8 cellular contexts compared by ENCODE assay signal in genomic region chr7:14691597-14692203, GRCh38.
DNase-seq lines count a peak whose midpoint lies in the region; ATAC-seq and TF ChIP-seq lines count a peak whose summit lies in the region.

No MANE protein-coding gene starts in this region.

- no peaks in the 10 kb centered on the region for H3K27me3 ChIP-seq in Peyer's patch
- H3K27me3 ChIP-seq in heart right ventricle = no peaks in the 10 kb centered on the region

- H3K4me1 ChIP-seq in Peyer's patch (no peaks in the 10 kb centered on the region), heart right ventricle (peaks cover 0 to 20% (median 0%) of the 10 kb centered on the region in 9 donors)

- no peaks in the 10 kb centered on the region for H3K36me3 ChIP-seq in Peyer's patch
- H3K36me3 ChIP-seq in heart right ventricle = no peaks in the 10 kb centered on the region

- peak; percentile 39 to 82 (median 76) for TF ChIP-seq CTCF in Peyer's patch (IDR thresholded peaks at IDR 0.05)
- TF ChIP-seq CTCF in heart right ventricle (IDR thresholded peaks at IDR 0.05) = peak; percentile 63 to 91 (median 87)

- ATAC-seq in HG03039 (IDR thresholded peaks at IDR 0.05; ENCODE audit: unreplicated experiment) = peak; percentile 42
- ATAC-seq in heart right ventricle = no peak
- ATAC-seq in sciatic nerve = no peak

- H3K9me3 ChIP-seq in Peyer's patch = no peaks in the 10 kb centered on the region
- no peaks in the 10 kb centered on the region for H3K9me3 ChIP-seq in heart right ventricle

- 3 to 6% methylated on average over 3 of the region's 3 CpGs for WGBS in heart right ventricle, 2 donors

- DNase-seq in NCI-H446 (lab: John Stamatoyannopoulos, UW) (peak; percentile 59 to 70), NCI-H446 treated with DMSO at 0.1 percent for 48 hours (lab: John Stamatoyannopoulos, UW) (no peak), Peyer's patch (peak; percentile 35 to 74 (median 53)), heart right ventricle (peak; percentile 20 to 38), sciatic nerve (ENCODE audit: low spot score) (peak; percentile 73), NOMO-1 treated with dmso at 0.1 percent for 144 hours (lab: John Stamatoyannopoulos, UW; ENCODE audit: unreplicated experiment) (no peak)
- peak; percentile 42 for DNase-seq in activated naive CD4-positive, alpha-beta T cell treated with anti-CD3 and anti-CD28 coated beads, Interleukin-2, amount 50 U/mL, for 16 hours

- H3K4me3 ChIP-seq in Peyer's patch = no peak overlapping the region
- no peak overlapping the region for H3K4me3 ChIP-seq in heart right ventricle

- intact Hi-C loops in heart right ventricle (cut with DNase I) = loop anchor here (2.0 to 10.0 kb wide), 5 partner anchors 1167 to 1414 kb away; no protein-coding TSS in a partner anchor
- intact Hi-C loops in sciatic nerve (cut with DNase I) = loop anchor here (2.0 kb wide), 1 partner anchor 1413 kb away; no protein-coding TSS in a partner anchor

- no peak overlapping the region for H3K27ac ChIP-seq in Peyer's patch
- no peak overlapping the region for H3K27ac ChIP-seq in heart right ventricle

- no peak for TF ChIP-seq POLR2A in Peyer's patch (IDR thresholded peaks at IDR 0.05)

Comparison
In these comparisons a context has a peak if more than half of its experiments do, and no peak if none do; other contexts are left out.
1. DNase-seq: peak in NCI-H446 (2 of 2), Peyer's patch (3 of 3), activated naive CD4-positive, alpha-beta T cell treated with anti-CD3 and anti-CD28 coated beads, Interleukin-2, amount 50 U/mL, for 16 hours (single experiment), heart right ventricle (2 of 2) and sciatic nerve (single experiment); none in NCI-H446 treated with DMSO at 0.1 percent for 48 hours (single experiment) and NOMO-1 treated with dmso at 0.1 percent for 144 hours (single experiment).